ENCODE assay signal across 1 cellular context in genomic region chr17:29412780-29413565, GRCh38.
TF ChIP-seq lines count a peak whose summit lies in the region.

No MANE protein-coding gene starts in this region.

TF ChIP-seq in GM12878, 131 proteins besides CTCF, POLR2A, EP300 and RAD21 (continued from another document):
- TF ChIP-seq STAT3 (IDR thresholded peaks at IDR 0.05; ENCODE audit: low read depth, low read length), result no peak
